ENCODE assay signal across 9 cellular contexts in the genomic region with DNA sequence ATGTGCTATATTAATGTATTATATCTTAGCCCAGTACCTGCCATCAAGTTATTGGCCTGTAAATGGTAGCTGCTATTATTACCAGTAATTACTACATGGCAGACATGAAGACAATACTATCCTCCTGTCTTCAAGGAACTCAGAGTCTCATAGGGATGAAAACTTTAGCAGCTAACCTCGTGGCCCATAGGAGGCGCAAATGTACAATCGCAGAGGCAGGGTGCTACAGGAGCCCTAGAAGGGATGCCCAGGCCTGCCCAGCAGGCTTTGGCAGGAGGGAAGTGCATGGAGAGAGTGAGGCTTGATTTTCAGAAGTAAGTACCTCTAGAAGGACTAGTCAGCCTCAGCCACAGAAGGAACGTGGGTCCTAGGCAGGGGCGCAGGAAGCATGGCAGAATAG. TPM values are rescaled to one million over a fixed set of nuclear protein-coding genes. Genes with fewer than 3 reads are reported as not detected.
DNase-seq lines count a peak whose midpoint lies in the region; ATAC-seq and TF ChIP-seq lines count a peak whose summit lies in the region.
"Had no signal": no experiment of that assay in that cellular context is flagged by ENCODE, and none has a peak within 500 bp of the region (broad histone marks: within the 10 kb centered on the region; RNA-seq: fewer than 3 reads in every experiment).

No MANE protein-coding gene starts in this region.

- CTCF ChIA-PET in Panc1 (lab: Charles Lee) = interaction anchor here (0.6 kb wide), 1 partner anchor 486 kb away, joined by 5 read pairs; no protein-coding TSS in a partner anchor

- in situ Hi-C loops in Panc1 (cut with HindIII; ENCODE audit: low pct_unique_long_range_greater_than_20kb, low sequenced_read_pairs) = no loop called here

- no peaks in the 10 kb centered on the region for H3K36me3 ChIP-seq in Panc1 (ENCODE audit: control insufficient read depth, insufficient read depth, low read length)

- no peaks in the 10 kb centered on the region for H3K4me1 ChIP-seq in Panc1 (ENCODE audit: control insufficient read depth, insufficient read depth, low read length)

- no peak overlapping the region for H3K27ac ChIP-seq in Panc1 (ENCODE audit: low read length)
- H3K27ac ChIP-seq: skin epidermis had no signal

- intact Hi-C loops in Panc1 (cut with micrococcal nuclease; ENCODE audit: unreplicated experiment) = no loop called here

- ATAC-seq in Panc1 (no peak), GM21423 (IDR thresholded peaks at IDR 0.05; ENCODE audit: unreplicated experiment) (no peak), GM19397 (IDR thresholded peaks at IDR 0.05; ENCODE audit: unreplicated experiment) (no peak)

- no peaks in the 10 kb centered on the region for H3K9me3 ChIP-seq in Panc1 (ENCODE audit: control insufficient read depth, insufficient read depth, low read depth, low read length)

- BruUV-seq in Panc1 (replicated peaks; lab: Mats Ljungman, UMichigan) = no TSS peak

- POLR2A ChIA-PET in Panc1 (lab: Charles Lee) = no interaction called here

- DNase-seq in 8988T = peak; percentile 17
- peak; percentile 25 for DNase-seq in GM12865 (ENCODE audit: low read depth)
- no peak for DNase-seq in Panc1 (ENCODE audit: low read depth, low spot score)
- DNase-seq in fibroblast of pulmonary artery (ENCODE audit: low read depth) = peak; percentile 49
- DNase-seq in epidermal melanocyte (ENCODE audit: insufficient read length, low spot score) = no peak
- no peak for DNase-seq in ureter (ENCODE audit: low spot score)

- TF ChIP-seq CTCF in GM12865 (IDR thresholded peaks at IDR 0.05; ENCODE audit: insufficient read depth, low read depth, low read length, missing control alignments) (no peak), Panc1 (IDR thresholded peaks at IDR 0.05) (peak; percentile 59), fibroblast of pulmonary artery (IDR thresholded peaks at IDR 0.05; ENCODE audit: low read length, missing control alignments) (peak; percentile 52)

- H3K4me3 ChIP-seq in GM12865 (ENCODE audit: low read depth, low read length) = no peak overlapping the region
- H3K4me3 ChIP-seq in Panc1 (ENCODE audit: low read depth in 2 of 2, low read length in 2 of 2) = no peak overlapping the region
- no peak overlapping the region for H3K4me3 ChIP-seq in fibroblast of pulmonary artery (replicated peaks; ENCODE audit: low read depth, low read length)
- H3K4me3 ChIP-seq: skin epidermis had no signal

- no peaks in the 10 kb centered on the region for H3K27me3 ChIP-seq in Panc1 (ENCODE audit: control insufficient read depth, insufficient read depth, low read length)

RNA-seq across cellular contexts. Expression of gene KIDINS220, which starts 44.7 kb away (rescaled TPM):
- total RNA-seq in Panc1 (2021; ENCODE audit: unreplicated experiment) = 39.3 TPM
- 17.1 TPM for polyA plus RNA-seq in Panc1 (2012; ENCODE audit: insufficient read length)
- 71.2 TPM for total RNA-seq in ureter

Comparison
In these comparisons a context has a peak if more than half of its experiments do, and no peak if none do; other contexts are left out.
1. DNase-seq: peak in 8988T (single experiment), GM12865 (single experiment) and fibroblast of pulmonary artery (single experiment); none in Panc1 (single experiment), epidermal melanocyte (single experiment) and ureter (single experiment).